Comparison of ENCODE assay signal across 1 cellular context in the genomic region with DNA sequence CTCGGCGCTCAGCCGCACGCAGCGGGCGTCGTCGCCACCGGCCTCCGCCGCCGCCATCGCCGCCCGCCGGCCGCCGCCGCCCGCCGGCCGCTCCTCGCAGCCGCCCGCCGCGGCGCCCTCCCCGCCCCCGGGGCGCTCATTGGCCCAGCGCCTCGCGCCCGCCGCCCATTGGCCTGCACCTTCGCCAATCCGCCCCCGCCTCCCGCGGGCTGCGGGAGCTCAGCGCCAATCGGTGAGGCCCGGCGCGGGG.
TF ChIP-seq lines count a peak whose summit lies in the region.

A gene with protein sequence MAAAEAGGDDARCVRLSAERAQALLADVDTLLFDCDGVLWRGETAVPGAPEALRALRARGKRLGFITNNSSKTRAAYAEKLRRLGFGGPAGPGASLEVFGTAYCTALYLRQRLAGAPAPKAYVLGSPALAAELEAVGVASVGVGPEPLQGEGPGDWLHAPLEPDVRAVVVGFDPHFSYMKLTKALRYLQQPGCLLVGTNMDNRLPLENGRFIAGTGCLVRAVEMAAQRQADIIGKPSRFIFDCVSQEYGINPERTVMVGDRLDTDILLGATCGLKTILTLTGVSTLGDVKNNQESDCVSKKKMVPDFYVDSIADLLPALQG (minus strand): TSS at position 120 of the 250 bp plus-strand sequence. CDS start 63 bp downstream, at position 57.

TF ChIP-seq in neural cell, 6 proteins besides CTCF, POLR2A, EP300 and RAD21 (continued from another document):
- TF ChIP-seq, protein P1, sequence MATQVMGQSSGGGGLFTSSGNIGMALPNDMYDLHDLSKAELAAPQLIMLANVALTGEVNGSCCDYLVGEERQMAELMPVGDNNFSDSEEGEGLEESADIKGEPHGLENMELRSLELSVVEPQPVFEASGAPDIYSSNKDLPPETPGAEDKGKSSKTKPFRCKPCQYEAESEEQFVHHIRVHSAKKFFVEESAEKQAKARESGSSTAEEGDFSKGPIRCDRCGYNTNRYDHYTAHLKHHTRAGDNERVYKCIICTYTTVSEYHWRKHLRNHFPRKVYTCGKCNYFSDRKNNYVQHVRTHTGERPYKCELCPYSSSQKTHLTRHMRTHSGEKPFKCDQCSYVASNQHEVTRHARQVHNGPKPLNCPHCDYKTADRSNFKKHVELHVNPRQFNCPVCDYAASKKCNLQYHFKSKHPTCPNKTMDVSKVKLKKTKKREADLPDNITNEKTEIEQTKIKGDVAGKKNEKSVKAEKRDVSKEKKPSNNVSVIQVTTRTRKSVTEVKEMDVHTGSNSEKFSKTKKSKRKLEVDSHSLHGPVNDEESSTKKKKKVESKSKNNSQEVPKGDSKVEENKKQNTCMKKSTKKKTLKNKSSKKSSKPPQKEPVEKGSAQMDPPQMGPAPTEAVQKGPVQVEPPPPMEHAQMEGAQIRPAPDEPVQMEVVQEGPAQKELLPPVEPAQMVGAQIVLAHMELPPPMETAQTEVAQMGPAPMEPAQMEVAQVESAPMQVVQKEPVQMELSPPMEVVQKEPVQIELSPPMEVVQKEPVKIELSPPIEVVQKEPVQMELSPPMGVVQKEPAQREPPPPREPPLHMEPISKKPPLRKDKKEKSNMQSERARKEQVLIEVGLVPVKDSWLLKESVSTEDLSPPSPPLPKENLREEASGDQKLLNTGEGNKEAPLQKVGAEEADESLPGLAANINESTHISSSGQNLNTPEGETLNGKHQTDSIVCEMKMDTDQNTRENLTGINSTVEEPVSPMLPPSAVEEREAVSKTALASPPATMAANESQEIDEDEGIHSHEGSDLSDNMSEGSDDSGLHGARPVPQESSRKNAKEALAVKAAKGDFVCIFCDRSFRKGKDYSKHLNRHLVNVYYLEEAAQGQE (IDR thresholded peaks at IDR 0.05; ENCODE audit: borderline replicate concordance): no peak
